11 cellular contexts compared by ENCODE assay signal in genomic region chr14:21257395-21258193, GRCh38. TPM values are rescaled to one million over a fixed set of nuclear protein-coding genes. Genes with fewer than 3 reads are reported as not detected.
A peak's percentile ranks its signal among the peaks of the same experiment; 100 is the strongest.
DNase-seq lines count a peak whose midpoint lies in the region; ATAC-seq and TF ChIP-seq lines count a peak whose summit lies in the region.
"Had no signal": no experiment of that assay in that cellular context is flagged by ENCODE, and none has a peak within 500 bp of the region (broad histone marks: within the 10 kb centered on the region; RNA-seq: fewer than 3 reads in every experiment).

No MANE protein-coding gene starts in this region.

- TF ChIP-seq CTCF in CD14-positive monocyte (IDR thresholded peaks at IDR 0.05) (no peak), HFF-Myc (IDR thresholded peaks at IDR 0.05; ENCODE audit: low read depth, low read length, missing control alignments) (no peak)

- H3K4me3 Mint-ChIP-seq in CD14-positive monocyte (peak overlapping the region in 1 of 2 donors; percentile 8), naive B cell (peak overlapping the region in 4 of 8 donors; percentile 28 to 53 (median 42))

- H3K9ac ChIP-seq in adipocyte (ENCODE audit: low read length), result peak overlapping the region; percentile 25

- H3K9me3 ChIP-seq in adipocyte (ENCODE audit: control insufficient read depth, low read length), result no peaks in the 10 kb centered on the region
- H3K9me3 ChIP-seq: suprapubic skin had no signal

- H3K27me3 Mint-ChIP-seq in CD14-positive monocyte (ENCODE audit: low read depth in 3 of 3) (no peaks in the 10 kb centered on the region), naive B cell (no peaks in the 10 kb centered on the region)

- no peaks in the 10 kb centered on the region for H3K9me3 Mint-ChIP-seq in CD14-positive monocyte
- H3K9me3 Mint-ChIP-seq in naive B cell, result no peaks in the 10 kb centered on the region

- intact Hi-C loops in CD14-positive monocyte (cut with micrococcal nuclease), result no loop called here

- peaks cover 66% of the 10 kb centered on the region for H3K4me1 ChIP-seq in adipocyte (ENCODE audit: control insufficient read depth, insufficient read depth, low read length)

- H3K36me3 ChIP-seq in adipocyte (ENCODE audit: control insufficient read depth, insufficient read depth, low read length, severe bottlenecking), result peaks cover 73% of the 10 kb centered on the region

- H3K4me1 Mint-ChIP-seq in CD14-positive monocyte (peaks cover 45% of the 10 kb centered on the region), naive B cell (peaks cover 49 to 69% (median 51%) of the 10 kb centered on the region in 3 donors)

- ATAC-seq in naive B cell (ENCODE audit: low read depth in 2 of 2) (no peak), HG03108 (IDR thresholded peaks at IDR 0.05; ENCODE audit: unreplicated experiment) (no peak)

- H3K36me3 Mint-ChIP-seq in CD14-positive monocyte (peaks cover 57 to 96% of the 10 kb centered on the region in 2 donors), naive B cell (peaks cover 18 to 22% of the 10 kb centered on the region in 2 donors)

- no peak for DNase-seq in CD14-positive monocyte (ENCODE audit: low spot score)
- no peak for DNase-seq in HFF-Myc (ENCODE audit: extremely low read depth, low read depth)
- peak; percentile 61 for DNase-seq in adipocyte (ENCODE audit: low read depth)
- no peak for DNase-seq in naive B cell
- no peak for DNase-seq in ureter (ENCODE audit: low spot score)
- no peak for DNase-seq in NCI-H1092 (lab: John Stamatoyannopoulos, UW)
- DNase-seq in C1 segment of cervical spinal cord (lab: John Stamatoyannopoulos, UW), result no peak
- DNase-seq: NCI-H2029 had no signal

- H3K27me3 ChIP-seq in adipocyte (replicated peaks; ENCODE audit: control insufficient read depth, insufficient read depth, low read length), result no peaks in the 10 kb centered on the region
- H3K27me3 ChIP-seq: suprapubic skin had no signal

- H3K4me3 ChIP-seq in HFF-Myc (replicated peaks; ENCODE audit: low read depth, low read length), result 0 out of 2 replicates have a peak overlapping the region, but pooled peaks have one; percentile 12
- H3K4me3 ChIP-seq in adipocyte (ENCODE audit: low read length), result peak overlapping the region; percentile 56
- H3K4me3 ChIP-seq: skin epidermis, suprapubic skin had no signal

- H3K27ac Mint-ChIP-seq in CD14-positive monocyte (peak overlapping the region; percentile 64 to 90 (median 87)), naive B cell (peak overlapping the region; percentile 7 to 91 (median 58))

RNA-seq across cellular contexts. Expression of gene HNRNPC, which starts 11.6 kb away (rescaled TPM):
- 100 to 1,000 TPM; 580 to 609 TPM for polyA plus RNA-seq in CD14-positive monocyte
- polyA plus RNA-seq in naive B cell (ENCODE audit: low read depth in 6 of 6), result 1,000 to 10,000 TPM in 2 of 6 donors, 100 to 1,000 TPM in 4; 797 to 1,243 (median 873) TPM
- total RNA-seq in ureter, result 591 TPM

RNA-seq across cellular contexts. Expression of gene RPGRIP1, which starts 22.3 kb away (rescaled TPM):
- polyA plus RNA-seq in CD14-positive monocyte (1 to 10 TPM; 4.7 to 7.4 TPM), naive B cell (ENCODE audit: low read depth in 6 of 6) (under 1 TPM in 1 of 6 donors, not detected in 5; 0.26 TPM)
- total RNA-seq in ureter, result 0.49 TPM
- total RNA-seq: suprapubic skin had no signal
